In the genomic region with DNA sequence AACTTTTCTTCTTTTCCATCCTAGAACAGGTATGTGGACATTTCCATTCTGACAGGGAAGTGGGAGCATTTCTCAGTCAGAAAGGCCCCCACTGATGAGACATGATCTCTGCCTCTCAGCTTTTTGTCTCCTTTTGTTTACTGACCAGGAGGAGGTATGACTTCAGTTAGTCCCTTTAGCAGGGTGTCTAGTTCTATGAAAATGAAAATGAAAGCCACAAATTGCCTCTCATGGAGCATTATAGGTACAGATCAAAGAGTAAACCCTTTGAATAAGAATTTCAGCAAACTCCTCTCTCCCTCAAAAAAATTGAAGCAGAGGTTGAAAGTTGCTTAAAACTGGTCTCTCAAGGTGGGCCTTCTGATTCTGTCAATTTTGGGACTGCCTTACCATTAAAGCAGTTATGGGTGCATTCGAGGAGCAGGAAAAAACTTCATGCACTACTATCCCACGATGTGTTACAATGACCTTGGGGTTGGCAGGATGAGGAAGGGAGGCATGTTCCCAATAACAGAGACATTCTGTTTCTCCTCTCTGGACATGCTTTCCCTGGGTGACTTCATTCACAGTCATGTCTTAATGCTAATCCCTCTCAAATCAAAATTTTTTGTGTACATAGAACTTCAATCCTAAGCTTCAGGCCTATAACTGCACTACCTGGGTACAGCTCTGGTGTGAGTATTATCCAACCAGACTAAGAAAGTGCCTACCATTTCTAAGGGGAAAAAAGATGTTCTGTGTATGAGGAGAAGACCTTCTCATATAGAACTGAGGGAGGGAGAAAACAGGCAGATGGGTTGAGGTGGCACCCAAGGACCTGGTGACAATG, we compare ENCODE assay signal across 8 cellular contexts. TPM values are rescaled to one million over a fixed set of nuclear protein-coding genes. Genes with fewer than 3 reads are reported as not detected.
A peak's percentile ranks its signal among the peaks of the same experiment; 100 is the strongest.
DNase-seq lines count a peak whose midpoint lies in the region; ATAC-seq lines count a peak whose summit lies in the region.

No MANE protein-coding gene starts in this region.

- H3K4me1 ChIP-seq in mesodermal cell (ENCODE audit: control insufficient read depth, insufficient read depth, low read length, poor library complexity, severe bottlenecking) (peaks cover 8% of the 10 kb centered on the region), Karpas-422 (ENCODE audit: low read length) (no peaks in the 10 kb centered on the region)

- H3K4me1 Mint-ChIP-seq in activated CD8-positive, alpha-beta memory T cell treated with anti-CD3 and anti-CD28 coated beads, Interleukin-2, amount 10 ng/mL, durations not matched to agents 7 days and 5 days = peaks cover 21% of the 10 kb centered on the region
- H3K4me1 Mint-ChIP-seq in activated naive CD8-positive, alpha-beta T cell treated with anti-CD3 and anti-CD28 coated beads for 36 hours = peaks cover 17% of the 10 kb centered on the region

- no peaks in the 10 kb centered on the region for H3K9me3 Mint-ChIP-seq in activated CD8-positive, alpha-beta memory T cell treated with anti-CD3 and anti-CD28 coated beads, Interleukin-2, amount 10 ng/mL, durations not matched to agents 7 days and 5 days (ENCODE audit: low read depth)
- no peaks in the 10 kb centered on the region for H3K9me3 Mint-ChIP-seq in activated naive CD8-positive, alpha-beta T cell treated with anti-CD3 and anti-CD28 coated beads for 36 hours

- H3K4me2 ChIP-seq in Karpas-422 (ENCODE audit: low read depth, low read length, poor library complexity, severe bottlenecking) = no peak overlapping the region

- no peaks in the 10 kb centered on the region for H3K9me2 ChIP-seq in Karpas-422 (replicated peaks; ENCODE audit: insufficient read depth, low read length)

- H3K27ac ChIP-seq in mesodermal cell (ENCODE audit: low read depth, low read length, severe bottlenecking) (peak overlapping the region; percentile 59), Karpas-422 (ENCODE audit: low read length) (no peak overlapping the region)

- no peak overlapping the region for H3K9ac ChIP-seq in Karpas-422 (ENCODE audit: low read length)

- H3K27me3 ChIP-seq in Karpas-422 (ENCODE audit: low read length) = no peaks in the 10 kb centered on the region

- CTCF ChIA-PET in activated CD8-positive, alpha-beta memory T cell treated with anti-CD3 and anti-CD28 coated beads, Interleukin-2, amount 10 ng/mL, durations not matched to agents 7 days and 5 days (lab: Charles Lee) = no interaction called here

- H3K36me3 ChIP-seq in mesodermal cell (ENCODE audit: control insufficient read depth, insufficient read depth, low read length) = no peaks in the 10 kb centered on the region
- no peaks in the 10 kb centered on the region for H3K36me3 ChIP-seq in Karpas-422 (ENCODE audit: insufficient read depth, low read length)

- H3K9me3 ChIP-seq in mesodermal cell (ENCODE audit: control insufficient read depth, low read length) (no peaks in the 10 kb centered on the region), Karpas-422 (ENCODE audit: low read length) (no peaks in the 10 kb centered on the region)

- ATAC-seq in activated CD8-positive, alpha-beta memory T cell treated with anti-CD3 and anti-CD28 coated beads, Interleukin-2, amount 10 ng/mL, durations not matched to agents 7 days and 5 days = peak; percentile 96
- ATAC-seq in HG03066 (IDR thresholded peaks at IDR 0.05; ENCODE audit: low read depth, unreplicated experiment) = peak; percentile 90

- 79% methylated on average over 2 of the region's 2 CpGs; no CpG with 5 or more reads in 1 of the 2 experiments for WGBS in mesodermal cell (ENCODE audit: insufficient coverage in 2 of 2), 2 experiments

- H2AFZ ChIP-seq in Karpas-422 (ENCODE audit: low read length) = no peak overlapping the region

- H3K4me3 Mint-ChIP-seq in activated CD8-positive, alpha-beta memory T cell treated with anti-CD3 and anti-CD28 coated beads, Interleukin-2, amount 10 ng/mL, durations not matched to agents 7 days and 5 days = peak overlapping the region; percentile 55
- H3K4me3 Mint-ChIP-seq in activated naive CD8-positive, alpha-beta T cell treated with anti-CD3 and anti-CD28 coated beads for 36 hours = no peak overlapping the region

- no peak for DNase-seq in activated CD8-positive, alpha-beta memory T cell treated with anti-CD3 and anti-CD28 coated beads, Interleukin-2, amount 10 ng/mL, durations not matched to agents 7 days and 5 days
- no peak for DNase-seq in activated CD8-positive, alpha-beta memory T cell treated with anti-CD3 and anti-CD28 coated beads, Interleukin-2, amount 50 U/mL, for 4 hours
- DNase-seq in activated naive CD8-positive, alpha-beta T cell treated with anti-CD3 and anti-CD28 coated beads for 36 hours = no peak
- no peak for DNase-seq in Karpas-422
- no peak for DNase-seq in GDM1 (lab: John Stamatoyannopoulos, UW)
- DNase-seq in occipital lobe (lab: John Stamatoyannopoulos, UW) = no peak

- peaks cover 3% of the 10 kb centered on the region for H3K27me3 Mint-ChIP-seq in activated CD8-positive, alpha-beta memory T cell treated with anti-CD3 and anti-CD28 coated beads, Interleukin-2, amount 10 ng/mL, durations not matched to agents 7 days and 5 days
- peaks cover 3% of the 10 kb centered on the region for H3K27me3 Mint-ChIP-seq in activated naive CD8-positive, alpha-beta T cell treated with anti-CD3 and anti-CD28 coated beads for 36 hours

- peak overlapping the region; percentile 85 for H3K27ac Mint-ChIP-seq in activated CD8-positive, alpha-beta memory T cell treated with anti-CD3 and anti-CD28 coated beads, Interleukin-2, amount 10 ng/mL, durations not matched to agents 7 days and 5 days
- peak overlapping the region; percentile 52 for H3K27ac Mint-ChIP-seq in activated naive CD8-positive, alpha-beta T cell treated with anti-CD3 and anti-CD28 coated beads for 36 hours

- no peaks in the 10 kb centered on the region for H4K20me1 ChIP-seq in Karpas-422 (ENCODE audit: insufficient read depth, low read depth, low read length)

- no peaks in the 10 kb centered on the region for H3K79me2 ChIP-seq in Karpas-422 (ENCODE audit: low read length)

- peaks cover 15% of the 10 kb centered on the region for H3K36me3 Mint-ChIP-seq in activated CD8-positive, alpha-beta memory T cell treated with anti-CD3 and anti-CD28 coated beads, Interleukin-2, amount 10 ng/mL, durations not matched to agents 7 days and 5 days
- no peaks in the 10 kb centered on the region for H3K36me3 Mint-ChIP-seq in activated naive CD8-positive, alpha-beta T cell treated with anti-CD3 and anti-CD28 coated beads for 36 hours

- H3K4me3 ChIP-seq in mesodermal cell (ENCODE audit: extremely low read depth, insufficient read depth, low read length, poor library complexity, severe bottlenecking) = no peak overlapping the region
- H3K4me3 ChIP-seq in Karpas-422 (ENCODE audit: low read length) = no peak overlapping the region

RNA-seq across cellular contexts. Expression of a gene that starts 50.6 kb away (rescaled TPM):
- total RNA-seq in activated CD8-positive, alpha-beta memory T cell treated with anti-CD3 and anti-CD28 coated beads, Interleukin-2, amount 10 ng/mL, durations not matched to agents 7 days and 5 days = 10 to 100 TPM; 23.4 to 30.1 TPM
- total RNA-seq in activated naive CD8-positive, alpha-beta T cell treated with anti-CD3 and anti-CD28 coated beads for 36 hours = 10 to 100 TPM; 18.3 to 21.2 TPM
- 35.4 TPM for polyA plus RNA-seq in mesodermal cell (2013, experiment 1 of 2)
- polyA plus RNA-seq in mesodermal cell (2013, experiment 2 of 2) = 39.2 TPM
- 8.3 and 20.6 TPM in 2 replicates for total RNA-seq in Karpas-422 (2014; rRNA removed; shearing (Covaris generic); ENCODE audit: low replicate concordance)
- 73.5 TPM for total RNA-seq in occipital lobe
